1 cellular context compared by ENCODE assay signal in the genomic region with DNA sequence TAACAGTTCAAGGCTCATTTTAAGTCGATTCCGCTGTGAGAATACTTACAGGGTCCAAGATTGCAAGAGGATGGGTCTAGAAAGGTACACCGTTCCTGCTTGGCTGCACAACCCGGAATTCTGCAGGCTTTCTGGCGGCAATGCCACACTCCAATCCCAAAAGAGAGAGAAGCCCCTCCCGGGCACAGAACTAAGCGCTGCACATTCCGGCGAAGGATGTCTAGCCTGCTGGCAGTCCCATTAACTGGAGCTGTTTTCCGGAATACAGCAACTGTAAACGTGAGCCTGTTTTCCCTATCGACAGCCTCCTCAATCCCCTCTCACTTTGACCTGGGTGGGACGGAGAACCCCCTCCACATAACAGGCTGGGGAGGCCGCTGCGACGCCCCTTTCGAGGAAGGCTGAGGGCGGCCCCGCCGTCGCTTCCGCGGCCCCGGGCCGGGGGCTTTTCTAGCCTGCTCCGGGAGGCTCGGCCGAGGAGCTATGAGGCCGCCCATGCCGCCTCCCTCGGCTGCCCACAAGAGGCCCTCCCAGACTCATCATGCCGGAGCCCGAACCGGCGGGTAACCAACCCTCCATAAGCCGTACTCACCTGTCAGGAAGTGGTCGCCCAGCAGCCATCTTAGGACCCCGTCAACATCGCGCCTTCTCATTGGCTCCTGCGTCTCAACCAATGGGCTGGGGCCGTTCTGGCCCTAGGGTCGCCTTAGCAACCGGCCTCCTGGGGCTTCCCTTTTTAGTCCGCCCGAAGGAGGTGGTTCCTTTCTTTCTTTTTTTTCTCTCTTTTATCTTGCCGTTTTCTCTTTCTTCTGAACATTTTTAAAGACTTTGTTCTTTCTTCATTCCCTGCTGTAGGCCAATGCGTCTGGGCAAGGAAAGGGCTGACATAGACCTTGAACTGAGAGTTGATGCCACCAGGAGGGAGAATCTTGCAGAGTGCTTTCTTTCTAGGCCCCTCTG.
TF ChIP-seq lines count a peak whose summit lies in the region.

A gene (minus strand): TSS at position 647 of the 960 bp plus-strand sequence. CDS start 5,909 bp downstream, outside the sequence.

TF ChIP-seq in HepG2, 621 proteins besides CTCF, POLR2A, EP300 and RAD21 (continued from another document and continues in another):
- TF ChIP-seq SNRNP70 (IDR thresholded peaks at IDR 0.05; ENCODE audit: low read depth, low read length) (no peak), NFKB2 (CRISPR knock-in tag; IDR thresholded peaks at IDR 0.05; ENCODE audit: borderline replicate concordance) (no peak), RFX1 (IDR thresholded peaks at IDR 0.05) (peak; percentile 93), FOXK2 (IDR thresholded peaks at IDR 0.05) (no peak), ELF3 (CRISPR knock-in tag; IDR thresholded peaks at IDR 0.05) (peak; percentile 44; the same call in 1 of the 2 replicates), PHF21A (CRISPR knock-in tag; IDR thresholded peaks at IDR 0.05) (peak; percentile 51; the same call in 1 of the 2 replicates), NFIB (CRISPR knock-in tag; IDR thresholded peaks at IDR 0.05; ENCODE audit: borderline replicate concordance) (no peak), ZBTB21 (CRISPR knock-in tag; IDR thresholded peaks at IDR 0.05) (no peak), ZFP1 (CRISPR knock-in tag; IDR thresholded peaks at IDR 0.05) (no peak), HOXA7 (CRISPR knock-in tag; IDR thresholded peaks at IDR 0.05) (no peak), MEIS1 (CRISPR knock-in tag; IDR thresholded peaks at IDR 0.05; ENCODE audit: borderline replicate concordance) (no peak), SETDB1 (CRISPR knock-in tag; IDR thresholded peaks at IDR 0.05; ENCODE audit: borderline replicate concordance) (no peak), ZNF775 (CRISPR knock-in tag; IDR thresholded peaks at IDR 0.05; ENCODE audit: borderline replicate concordance) (no peak), STAT5B (CRISPR knock-in tag; IDR thresholded peaks at IDR 0.05) (no peak), SMYD3 (CRISPR knock-in tag; IDR thresholded peaks at IDR 0.05) (no peak), HNF4G (IDR thresholded peaks at IDR 0.05; ENCODE audit: borderline replicate concordance, low read depth, low read length) (no peak), HNF4G (CRISPR knock-in tag; IDR thresholded peaks at IDR 0.05; ENCODE audit: borderline replicate concordance, low read depth) (no peak), REXO4 (CRISPR knock-in tag; IDR thresholded peaks at IDR 0.05; ENCODE audit: borderline replicate concordance) (no peak), CHD4 (IDR thresholded peaks at IDR 0.05; ENCODE audit: borderline replicate concordance, low read length) (no peak), ZNF337 (CRISPR knock-in tag; IDR thresholded peaks at IDR 0.05; ENCODE audit: borderline replicate concordance, low read depth) (no peak), TSC22D2 (CRISPR knock-in tag; IDR thresholded peaks at IDR 0.05; ENCODE audit: borderline replicate concordance) (no peak), KLF13 (CRISPR knock-in tag; IDR thresholded peaks at IDR 0.05) (no peak), SNAI1 (CRISPR knock-in tag; IDR thresholded peaks at IDR 0.05; ENCODE audit: borderline replicate concordance) (peak; percentile 64; the same call in 1 of the 2 replicates), EHMT2 (IDR thresholded peaks at IDR 0.05; ENCODE audit: borderline replicate concordance, low read depth, low read length) (no peak), ZNF772 (CRISPR knock-in tag; IDR thresholded peaks at IDR 0.05) (no peak), ZNF709 (CRISPR knock-in tag; IDR thresholded peaks at IDR 0.05) (no peak), SRSF1 (optimal IDR thresholded peaks at IDR 0.05; ENCODE audit: low read depth, low read length) (peak; percentile 90), KLF9 (CRISPR knock-in tag; IDR thresholded peaks at IDR 0.05; ENCODE audit: low read depth) (no peak), ARNT2 (CRISPR knock-in tag; IDR thresholded peaks at IDR 0.05; ENCODE audit: low read depth) (no peak), ZNF30 (CRISPR knock-in tag; IDR thresholded peaks at IDR 0.05) (no peak), HDAC6 (IDR thresholded peaks at IDR 0.05; ENCODE audit: low read depth, low read length) (no peak), MIXL1 (CRISPR knock-in tag; IDR thresholded peaks at IDR 0.05) (no peak), ZNF652 (CRISPR knock-in tag; IDR thresholded peaks at IDR 0.05; ENCODE audit: borderline replicate concordance, low read depth) (no peak)
- TF ChIP-seq, protein P1, sequence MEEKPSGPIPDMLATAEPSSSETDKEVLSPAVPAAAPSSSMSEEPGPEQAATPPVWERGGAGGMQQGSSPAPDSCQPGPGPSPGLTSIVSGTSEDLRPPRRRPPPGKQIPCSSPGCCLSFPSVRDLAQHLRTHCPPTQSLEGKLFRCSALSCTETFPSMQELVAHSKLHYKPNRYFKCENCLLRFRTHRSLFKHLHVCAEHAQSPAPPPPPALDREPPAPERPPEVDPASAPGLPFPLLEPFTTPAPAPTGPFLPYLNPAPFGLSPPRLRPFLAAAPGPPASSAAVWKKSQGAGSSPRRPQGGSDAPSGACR (CRISPR knock-in tag; IDR thresholded peaks at IDR 0.05) = peak; percentile 43; the same call in 1 of the 2 replicates
- TF ChIP-seq, protein P2, sequence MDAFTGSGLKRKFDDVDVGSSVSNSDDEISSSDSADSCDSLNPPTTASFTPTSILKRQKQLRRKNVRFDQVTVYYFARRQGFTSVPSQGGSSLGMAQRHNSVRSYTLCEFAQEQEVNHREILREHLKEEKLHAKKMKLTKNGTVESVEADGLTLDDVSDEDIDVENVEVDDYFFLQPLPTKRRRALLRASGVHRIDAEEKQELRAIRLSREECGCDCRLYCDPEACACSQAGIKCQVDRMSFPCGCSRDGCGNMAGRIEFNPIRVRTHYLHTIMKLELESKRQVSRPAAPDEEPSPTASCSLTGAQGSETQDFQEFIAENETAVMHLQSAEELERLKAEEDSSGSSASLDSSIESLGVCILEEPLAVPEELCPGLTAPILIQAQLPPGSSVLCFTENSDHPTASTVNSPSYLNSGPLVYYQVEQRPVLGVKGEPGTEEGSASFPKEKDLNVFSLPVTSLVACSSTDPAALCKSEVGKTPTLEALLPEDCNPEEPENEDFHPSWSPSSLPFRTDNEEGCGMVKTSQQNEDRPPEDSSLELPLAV (CRISPR knock-in tag; conservative IDR thresholded peaks at IDR 0.05; ENCODE audit: low read depth) = no peak
- TF ChIP-seq, protein P3, sequence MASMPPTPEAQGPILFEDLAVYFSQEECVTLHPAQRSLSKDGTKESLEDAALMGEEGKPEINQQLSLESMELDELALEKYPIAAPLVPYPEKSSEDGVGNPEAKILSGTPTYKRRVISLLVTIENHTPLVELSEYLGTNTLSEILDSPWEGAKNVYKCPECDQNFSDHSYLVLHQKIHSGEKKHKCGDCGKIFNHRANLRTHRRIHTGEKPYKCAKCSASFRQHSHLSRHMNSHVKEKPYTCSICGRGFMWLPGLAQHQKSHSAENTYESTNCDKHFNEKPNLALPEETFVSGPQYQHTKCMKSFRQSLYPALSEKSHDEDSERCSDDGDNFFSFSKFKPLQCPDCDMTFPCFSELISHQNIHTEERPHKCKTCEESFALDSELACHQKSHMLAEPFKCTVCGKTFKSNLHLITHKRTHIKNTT (CRISPR knock-in tag; IDR thresholded peaks at IDR 0.05) = no peak
- TF ChIP-seq, protein P4, sequence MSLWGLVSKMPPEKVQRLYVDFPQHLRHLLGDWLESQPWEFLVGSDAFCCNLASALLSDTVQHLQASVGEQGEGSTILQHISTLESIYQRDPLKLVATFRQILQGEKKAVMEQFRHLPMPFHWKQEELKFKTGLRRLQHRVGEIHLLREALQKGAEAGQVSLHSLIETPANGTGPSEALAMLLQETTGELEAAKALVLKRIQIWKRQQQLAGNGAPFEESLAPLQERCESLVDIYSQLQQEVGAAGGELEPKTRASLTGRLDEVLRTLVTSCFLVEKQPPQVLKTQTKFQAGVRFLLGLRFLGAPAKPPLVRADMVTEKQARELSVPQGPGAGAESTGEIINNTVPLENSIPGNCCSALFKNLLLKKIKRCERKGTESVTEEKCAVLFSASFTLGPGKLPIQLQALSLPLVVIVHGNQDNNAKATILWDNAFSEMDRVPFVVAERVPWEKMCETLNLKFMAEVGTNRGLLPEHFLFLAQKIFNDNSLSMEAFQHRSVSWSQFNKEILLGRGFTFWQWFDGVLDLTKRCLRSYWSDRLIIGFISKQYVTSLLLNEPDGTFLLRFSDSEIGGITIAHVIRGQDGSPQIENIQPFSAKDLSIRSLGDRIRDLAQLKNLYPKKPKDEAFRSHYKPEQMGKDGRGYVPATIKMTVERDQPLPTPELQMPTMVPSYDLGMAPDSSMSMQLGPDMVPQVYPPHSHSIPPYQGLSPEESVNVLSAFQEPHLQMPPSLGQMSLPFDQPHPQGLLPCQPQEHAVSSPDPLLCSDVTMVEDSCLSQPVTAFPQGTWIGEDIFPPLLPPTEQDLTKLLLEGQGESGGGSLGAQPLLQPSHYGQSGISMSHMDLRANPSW (CRISPR knock-in tag; IDR thresholded peaks at IDR 0.05; ENCODE audit: borderline replicate concordance) = no peak
- TF ChIP-seq, protein P5, sequence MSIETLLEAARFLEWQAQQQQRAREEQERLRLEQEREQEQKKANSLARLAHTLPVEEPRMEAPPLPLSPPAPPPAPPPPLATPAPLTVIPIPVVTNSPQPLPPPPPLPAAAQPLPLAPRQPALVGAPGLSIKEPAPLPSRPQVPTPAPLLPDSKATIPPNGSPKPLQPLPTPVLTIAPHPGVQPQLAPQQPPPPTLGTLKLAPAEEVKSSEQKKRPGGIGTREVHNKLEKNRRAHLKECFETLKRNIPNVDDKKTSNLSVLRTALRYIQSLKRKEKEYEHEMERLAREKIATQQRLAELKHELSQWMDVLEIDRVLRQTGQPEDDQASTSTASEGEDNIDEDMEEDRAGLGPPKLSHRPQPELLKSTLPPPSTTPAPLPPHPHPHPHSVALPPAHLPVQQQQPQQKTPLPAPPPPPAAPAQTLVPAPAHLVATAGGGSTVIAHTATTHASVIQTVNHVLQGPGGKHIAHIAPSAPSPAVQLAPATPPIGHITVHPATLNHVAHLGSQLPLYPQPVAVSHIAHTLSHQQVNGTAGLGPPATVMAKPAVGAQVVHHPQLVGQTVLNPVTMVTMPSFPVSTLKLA (IDR thresholded peaks at IDR 0.05) = peak; percentile 15; the same call in 1 of the 2 replicates
- TF ChIP-seq, protein P6, sequence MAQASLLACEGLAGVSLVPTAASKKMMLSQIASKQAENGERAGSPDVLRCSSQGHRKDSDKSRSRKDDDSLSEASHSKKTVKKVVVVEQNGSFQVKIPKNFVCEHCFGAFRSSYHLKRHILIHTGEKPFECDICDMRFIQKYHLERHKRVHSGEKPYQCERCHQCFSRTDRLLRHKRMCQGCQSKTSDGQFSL (CRISPR knock-in tag; IDR thresholded peaks at IDR 0.05) = no peak
- TF ChIP-seq, protein P7, sequence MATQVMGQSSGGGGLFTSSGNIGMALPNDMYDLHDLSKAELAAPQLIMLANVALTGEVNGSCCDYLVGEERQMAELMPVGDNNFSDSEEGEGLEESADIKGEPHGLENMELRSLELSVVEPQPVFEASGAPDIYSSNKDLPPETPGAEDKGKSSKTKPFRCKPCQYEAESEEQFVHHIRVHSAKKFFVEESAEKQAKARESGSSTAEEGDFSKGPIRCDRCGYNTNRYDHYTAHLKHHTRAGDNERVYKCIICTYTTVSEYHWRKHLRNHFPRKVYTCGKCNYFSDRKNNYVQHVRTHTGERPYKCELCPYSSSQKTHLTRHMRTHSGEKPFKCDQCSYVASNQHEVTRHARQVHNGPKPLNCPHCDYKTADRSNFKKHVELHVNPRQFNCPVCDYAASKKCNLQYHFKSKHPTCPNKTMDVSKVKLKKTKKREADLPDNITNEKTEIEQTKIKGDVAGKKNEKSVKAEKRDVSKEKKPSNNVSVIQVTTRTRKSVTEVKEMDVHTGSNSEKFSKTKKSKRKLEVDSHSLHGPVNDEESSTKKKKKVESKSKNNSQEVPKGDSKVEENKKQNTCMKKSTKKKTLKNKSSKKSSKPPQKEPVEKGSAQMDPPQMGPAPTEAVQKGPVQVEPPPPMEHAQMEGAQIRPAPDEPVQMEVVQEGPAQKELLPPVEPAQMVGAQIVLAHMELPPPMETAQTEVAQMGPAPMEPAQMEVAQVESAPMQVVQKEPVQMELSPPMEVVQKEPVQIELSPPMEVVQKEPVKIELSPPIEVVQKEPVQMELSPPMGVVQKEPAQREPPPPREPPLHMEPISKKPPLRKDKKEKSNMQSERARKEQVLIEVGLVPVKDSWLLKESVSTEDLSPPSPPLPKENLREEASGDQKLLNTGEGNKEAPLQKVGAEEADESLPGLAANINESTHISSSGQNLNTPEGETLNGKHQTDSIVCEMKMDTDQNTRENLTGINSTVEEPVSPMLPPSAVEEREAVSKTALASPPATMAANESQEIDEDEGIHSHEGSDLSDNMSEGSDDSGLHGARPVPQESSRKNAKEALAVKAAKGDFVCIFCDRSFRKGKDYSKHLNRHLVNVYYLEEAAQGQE (IDR thresholded peaks at IDR 0.05; ENCODE audit: borderline replicate concordance in 1 of 2, low read depth in 1 of 2, low read length in 2 of 2) = peak in 1 of 2 experiments; percentile 47; a peak in 1 of 4 replicates
- TF ChIP-seq, protein P8, sequence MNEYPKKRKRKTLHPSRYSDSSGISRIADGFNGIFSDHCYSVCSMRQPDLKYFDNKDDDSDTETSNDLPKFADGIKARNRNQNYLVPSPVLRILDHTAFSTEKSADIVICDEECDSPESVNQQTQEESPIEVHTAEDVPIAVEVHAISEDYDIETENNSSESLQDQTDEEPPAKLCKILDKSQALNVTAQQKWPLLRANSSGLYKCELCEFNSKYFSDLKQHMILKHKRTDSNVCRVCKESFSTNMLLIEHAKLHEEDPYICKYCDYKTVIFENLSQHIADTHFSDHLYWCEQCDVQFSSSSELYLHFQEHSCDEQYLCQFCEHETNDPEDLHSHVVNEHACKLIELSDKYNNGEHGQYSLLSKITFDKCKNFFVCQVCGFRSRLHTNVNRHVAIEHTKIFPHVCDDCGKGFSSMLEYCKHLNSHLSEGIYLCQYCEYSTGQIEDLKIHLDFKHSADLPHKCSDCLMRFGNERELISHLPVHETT (CRISPR knock-in tag; conservative IDR thresholded peaks at IDR 0.05) = no peak
- TF ChIP-seq, protein P9, sequence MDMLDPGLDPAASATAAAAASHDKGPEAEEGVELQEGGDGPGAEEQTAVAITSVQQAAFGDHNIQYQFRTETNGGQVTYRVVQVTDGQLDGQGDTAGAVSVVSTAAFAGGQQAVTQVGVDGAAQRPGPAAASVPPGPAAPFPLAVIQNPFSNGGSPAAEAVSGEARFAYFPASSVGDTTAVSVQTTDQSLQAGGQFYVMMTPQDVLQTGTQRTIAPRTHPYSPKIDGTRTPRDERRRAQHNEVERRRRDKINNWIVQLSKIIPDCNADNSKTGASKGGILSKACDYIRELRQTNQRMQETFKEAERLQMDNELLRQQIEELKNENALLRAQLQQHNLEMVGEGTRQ (IDR thresholded peaks at IDR 0.05; ENCODE audit: low read depth, low read length) = no peak
- TF ChIP-seq, protein P9 (CRISPR knock-in tag; IDR thresholded peaks at IDR 0.05; ENCODE audit: borderline replicate concordance) = no peak
- TF ChIP-seq, protein P10, sequence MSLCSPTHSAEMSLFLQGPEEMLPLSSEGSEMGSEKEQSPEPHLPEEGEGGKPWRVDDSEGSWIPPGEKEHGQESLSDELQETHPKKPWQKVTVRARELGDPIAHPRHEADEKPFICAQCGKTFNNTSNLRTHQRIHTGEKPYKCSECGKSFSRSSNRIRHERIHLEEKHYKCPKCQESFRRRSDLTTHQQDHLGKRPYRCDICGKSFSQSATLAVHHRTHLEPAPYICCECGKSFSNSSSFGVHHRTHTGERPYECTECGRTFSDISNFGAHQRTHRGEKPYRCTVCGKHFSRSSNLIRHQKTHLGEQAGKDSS (CRISPR knock-in tag; IDR thresholded peaks at IDR 0.05; ENCODE audit: borderline replicate concordance, low read depth) = no peak
